20 cellular contexts compared by ENCODE assay signal in genomic region chr5:72531496-72532190, GRCh38. TPM values are rescaled to one million over a fixed set of nuclear protein-coding genes. Genes with fewer than 3 reads are reported as not detected.
DNase-seq lines count a peak whose midpoint lies in the region; ATAC-seq and TF ChIP-seq lines count a peak whose summit lies in the region.
"Had no signal": no experiment of that assay in that cellular context is flagged by ENCODE, and none has a peak within 500 bp of the region (broad histone marks: within the 10 kb centered on the region; RNA-seq: fewer than 3 reads in every experiment).

No MANE protein-coding gene starts in this region.

- no peaks in the 10 kb centered on the region for H3K27me3 ChIP-seq in breast epithelium
- H3K27me3 ChIP-seq in testis = no peaks in the 10 kb centered on the region
- H3K27me3 ChIP-seq: vagina had no signal

- H3K27ac ChIP-seq in breast epithelium = peak overlapping the region; percentile 59 to 72
- no peak overlapping the region for H3K27ac ChIP-seq in testis
- H3K27ac ChIP-seq: left ventricle myocardium inferior, vagina had no signal

- ATAC-seq in SK-N-SH treated with all-trans-retinoic acid at 6 μM for 48 hours = no peak
- ATAC-seq: activated CD4-positive, CD25-positive, alpha-beta regulatory T cell treated with anti-CD3 and anti-CD28 coated beads, Interleukin-2, amount 50 U/mL, for 24 hours; naive thymus-derived CD8-positive, alpha-beta T cell; T-cell had no signal

- H3K4me3 ChIP-seq in breast epithelium (no peak overlapping the region), testis (no peak overlapping the region)
- H3K4me3 ChIP-seq: left ventricle myocardium inferior, vagina had no signal

- TF ChIP-seq CTCF in breast epithelium (IDR thresholded peaks at IDR 0.05) = peak in 1 of 3 donors; percentile 24
- TF ChIP-seq CTCF in testis (IDR thresholded peaks at IDR 0.05) = no peak

- DNase-seq in NCI-H2171 treated with DMSO at 0.1 percent for 48 hours (lab: John Stamatoyannopoulos, UW) (peak; percentile 14), NCI-H2171 (lab: John Stamatoyannopoulos, UW) (no peak), breast epithelium (ENCODE audit: low spot score in 2 of 2) (no peak), kidney tubule cell (ENCODE audit: low spot score) (peak; percentile 14), testis (peak; percentile 54), SKM-1 treated with dmso at 0.1 percent for 144 hours (lab: John Stamatoyannopoulos, UW; ENCODE audit: unreplicated experiment) (no peak), AG08396 (ENCODE audit: low spot score) (no peak)
- DNase-seq: Calu3; Kasumi-1; left ventricle myocardium inferior; naive thymus-derived CD8-positive, alpha-beta T cell; NCI-H146; NCI-H774; retina; RPMI8226; stimulated activated CD4-positive, alpha-beta T cell treated with anti-CD3 and anti-CD28 coated beads, Interleukin-4, amount 100 ng/mL, for 4 hours; T-cell had no signal

- no peaks in the 10 kb centered on the region for H3K9me3 ChIP-seq in breast epithelium
- no peaks in the 10 kb centered on the region for H3K9me3 ChIP-seq in testis
- H3K9me3 ChIP-seq: vagina had no signal

- H3K36me3 ChIP-seq in breast epithelium (no peaks in the 10 kb centered on the region), testis (ENCODE audit: low read depth, missing control alignments) (no peaks in the 10 kb centered on the region)
- H3K36me3 ChIP-seq: left ventricle myocardium inferior, vagina had no signal

- H3K4me1 ChIP-seq in breast epithelium = no peaks in the 10 kb centered on the region
- no peaks in the 10 kb centered on the region for H3K4me1 ChIP-seq in testis
- H3K4me1 ChIP-seq: left ventricle myocardium inferior, vagina had no signal

- TF ChIP-seq POLR2A in breast epithelium (IDR thresholded peaks at IDR 0.05) (no peak), testis (IDR thresholded peaks at IDR 0.05) (no peak)

- intact Hi-C loops in breast epithelium (cut with DNase I; ENCODE audit: low total_unique reads) = loop anchor here (5.0 kb wide), 1 partner anchor 131 kb away; no protein-coding TSS in a partner anchor
- intact Hi-C loops in testis (cut with DNase I; ENCODE audit: low total_unique reads) = no loop called here

- WGBS in testis, 2 donors = 74 to 78% methylated on average over 4 of the region's 4 CpGs

TF ChIP-seq in SK-N-SH treated with all-trans-retinoic acid at 6 μM for 48 hours, 23 proteins besides CTCF, POLR2A, EP300 and RAD21:
- TF ChIP-seq BACH2 (CRISPR knock-in tag; IDR thresholded peaks at IDR 0.05; ENCODE audit: borderline replicate concordance) = no peak
- no peak for TF ChIP-seq ZNF565 (CRISPR knock-in tag; conservative IDR thresholded peaks at IDR 0.05; ENCODE audit: low read depth)
- TF ChIP-seq ZFP3 (CRISPR knock-in tag; IDR thresholded peaks at IDR 0.05) = no peak
- TF ChIP-seq ESRRG (CRISPR knock-in tag; IDR thresholded peaks at IDR 0.05) = no peak
- TF ChIP-seq ARNTL (CRISPR knock-in tag; IDR thresholded peaks at IDR 0.05; ENCODE audit: borderline replicate concordance, low read depth) = no peak
- TF ChIP-seq OSR1 (CRISPR knock-in tag; IDR thresholded peaks at IDR 0.05) = no peak
- TF ChIP-seq TCF4 (CRISPR knock-in tag; IDR thresholded peaks at IDR 0.05; ENCODE audit: borderline replicate concordance) = no peak
- no peak for TF ChIP-seq TOX (CRISPR knock-in tag; IDR thresholded peaks at IDR 0.05; ENCODE audit: borderline replicate concordance)
- no peak for TF ChIP-seq PATZ1 (CRISPR knock-in tag; IDR thresholded peaks at IDR 0.05; ENCODE audit: borderline replicate concordance)
- no peak for TF ChIP-seq ISL1 (CRISPR knock-in tag; IDR thresholded peaks at IDR 0.05)
- TF ChIP-seq CREB5 (CRISPR knock-in tag; IDR thresholded peaks at IDR 0.05; ENCODE audit: low read depth) = no peak
- TF ChIP-seq ZC3H10 (CRISPR knock-in tag; IDR thresholded peaks at IDR 0.05) = no peak
- no peak for TF ChIP-seq TSHZ2 (CRISPR knock-in tag; IDR thresholded peaks at IDR 0.05)

RNA-seq across cellular contexts. Expression of gene ZNF366, which starts 24.4 kb away (rescaled TPM):
- 1 to 10 TPM; 1.9 to 5.2 (median 2.6) TPM for total RNA-seq in breast epithelium
- 1 to 10 TPM; 1.4 to 2.2 TPM for total RNA-seq in testis
- polyA plus RNA-seq in testis (ENCODE audit: insufficient read depth, low read depth, low replicate concordance) = 0.96 TPM
- total RNA-seq: Calu3; naive thymus-derived CD8-positive, alpha-beta T cell had no signal
- polyA plus RNA-seq: naive thymus-derived CD8-positive, alpha-beta T cell had no signal

Comparison
In these comparisons a context has a peak if more than half of its experiments do, and no peak if none do; other contexts are left out.
1. DNase-seq: peak in NCI-H2171 treated with DMSO at 0.1 percent for 48 hours (single experiment), kidney tubule cell (single experiment) and testis (single experiment); none in NCI-H2171 (single experiment), breast epithelium (0 of 2), SKM-1 treated with dmso at 0.1 percent for 144 hours (single experiment) and AG08396 (single experiment).
2. H3K27ac ChIP-seq: peak in breast epithelium (2 of 2); none in testis (0 of 2).